Comparison of ENCODE assay signal across 20 cellular contexts in genomic region chr18:54232485-54233227, GRCh38. TPM values are rescaled to one million over a fixed set of nuclear protein-coding genes. Genes with fewer than 3 reads are reported as not detected.
DNase-seq lines count a peak whose midpoint lies in the region; ATAC-seq and TF ChIP-seq lines count a peak whose summit lies in the region.
"Had no signal": no experiment of that assay in that cellular context is flagged by ENCODE, and none has a peak within 500 bp of the region (broad histone marks: within the 10 kb centered on the region; RNA-seq: fewer than 3 reads in every experiment).

No MANE protein-coding gene starts in this region.

- DNase-seq in Right ventricle myocardium superior = no peak
- DNase-seq in right atrium auricular region (ENCODE audit: low spot score) = no peak
- DNase-seq in cardiac fibroblast (ENCODE audit: low read depth in 2 of 2) = peak in 1 of 2 donors; percentile 23
- DNase-seq in left ventricle myocardium superior = no peak
- no peak for DNase-seq in activated naive CD4-positive, alpha-beta T cell treated with Interleukin-2 at 50 U/mL for 16 hours
- DNase-seq in DMS79 treated with DMSO at 0.1 percent for 48 hours (lab: John Stamatoyannopoulos, UW) = no peak
- DNase-seq: activated CD4-positive, alpha-beta T cell treated with anti-CD3 and anti-CD28 coated beads for 48 hours; activated CD8-positive, alpha-beta memory T cell treated with anti-CD3 and anti-CD28 coated beads, Interleukin-2, amount 50 U/mL, for 48 hours; CD8-positive, alpha-beta memory T cell; dorsolateral prefrontal cortex; hippocampal formation; kidney glomerular epithelial cell; midbrain; NCI-H187 treated with DMSO at 0.1 percent for 48 hours; NCI-H524 treated with DMSO at 0.1 percent for 48 hours; retina; SK-N-SH had no signal

- intact Hi-C loops in Right ventricle myocardium superior (cut with DNase I) = no loop called here
- intact Hi-C loops in left ventricle myocardium superior (cut with micrococcal nuclease) = no loop called here

- TF ChIP-seq CTCF in right atrium auricular region (IDR thresholded peaks at IDR 0.05) = no peak
- peak; percentile 9 for TF ChIP-seq CTCF in cardiac fibroblast (IDR thresholded peaks at IDR 0.05; ENCODE audit: low read depth, low read length)

- 61% methylated on average over 7 of the region's 7 CpGs for WGBS in urinary bladder

- H3K27me3 ChIP-seq in right atrium auricular region = no peaks in the 10 kb centered on the region
- H3K27me3 ChIP-seq: dorsolateral prefrontal cortex had no signal

- ATAC-seq in Right ventricle myocardium superior (ENCODE audit: poor library complexity) (peak; percentile 86), left ventricle myocardium superior (peak; percentile 78), HG03108 (IDR thresholded peaks at IDR 0.05; ENCODE audit: unreplicated experiment) (no peak)
- ATAC-seq: activated naive CD4-positive, alpha-beta T cell treated with anti-CD3 and anti-CD28 coated beads, Interleukin-2, amount 50 U/mL, for 72 hours had no signal

- H3K4me1 ChIP-seq in right atrium auricular region (peaks cover 0 to 4% of the 10 kb centered on the region in 2 donors), urinary bladder (ENCODE audit: insufficient read depth) (no peaks in the 10 kb centered on the region)

- H3K4me3 ChIP-seq in right atrium auricular region (no peak overlapping the region), cardiac fibroblast (replicated peaks in 1 of 2; ENCODE audit: low read depth in 2 of 2, low read length in 2 of 2) (no peak overlapping the region), urinary bladder (ENCODE audit: low read depth, low read length) (no peak overlapping the region)
- H3K4me3 ChIP-seq: dorsolateral prefrontal cortex had no signal

- no peaks in the 10 kb centered on the region for H3K9me3 ChIP-seq in right atrium auricular region
- H3K9me3 ChIP-seq: SK-N-SH had no signal

- H3K27ac ChIP-seq in right atrium auricular region (peak overlapping the region in 1 of 2 donors; percentile 39), urinary bladder (ENCODE audit: low read depth) (peak overlapping the region; percentile 6)
- H3K27ac ChIP-seq: dorsolateral prefrontal cortex had no signal

- H3K36me3 ChIP-seq in right atrium auricular region (no peaks in the 10 kb centered on the region), urinary bladder (ENCODE audit: insufficient read depth) (no peaks in the 10 kb centered on the region)

RNA-seq across cellular contexts. Expression of gene MBD2, which starts 8.2 kb away (rescaled TPM):
- total RNA-seq in Right ventricle myocardium superior (43.6 TPM), right atrium auricular region (10 to 100 TPM; 24.3 to 32.0 TPM), left ventricle myocardium superior (46.3 TPM), urinary bladder (36.0 TPM)
- polyA plus RNA-seq in urinary bladder = 27.0 TPM

RNA-seq across cellular contexts. Expression of gene POLI, which starts 36.7 kb away (rescaled TPM):
- total RNA-seq in Right ventricle myocardium superior (20.9 TPM), right atrium auricular region (10 to 100 TPM; 11.1 to 12.1 TPM), left ventricle myocardium superior (20.5 TPM), urinary bladder (104 TPM)
- 14.7 TPM for polyA plus RNA-seq in urinary bladder
